ENCODE assay signal across 9 cellular contexts in the genomic region with DNA sequence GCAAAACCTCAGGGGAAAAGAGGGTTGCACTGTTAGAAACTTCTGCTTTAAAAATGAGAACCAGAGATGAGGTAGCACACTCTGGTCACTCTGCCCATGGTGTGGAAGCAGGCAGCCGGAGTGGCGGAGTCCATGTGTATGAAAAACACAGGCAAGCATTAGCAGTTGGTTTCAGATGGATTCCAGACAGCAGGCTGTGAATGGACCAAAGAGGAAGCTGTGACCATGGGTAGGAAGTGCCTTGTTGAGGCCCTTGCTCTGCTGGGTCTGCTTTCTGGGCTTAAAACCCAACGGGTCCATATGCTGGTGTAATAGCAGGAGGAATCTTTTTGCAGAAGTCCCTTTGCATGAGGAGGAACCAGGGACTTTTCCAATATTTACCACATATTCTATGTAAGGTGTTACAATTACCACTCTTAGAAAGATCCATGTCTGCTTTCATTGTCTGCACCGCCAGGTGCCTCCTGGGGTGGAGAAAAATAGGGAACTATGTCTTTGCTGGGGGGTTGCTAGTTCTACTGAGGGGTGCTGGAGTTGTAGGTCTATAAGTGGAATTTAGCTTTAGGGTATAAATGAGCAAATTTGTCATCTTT.
DNase-seq lines count a peak whose midpoint lies in the region; ATAC-seq and TF ChIP-seq lines count a peak whose summit lies in the region.
"Had no signal": no experiment of that assay in that cellular context is flagged by ENCODE, and none has a peak within 500 bp of the region (broad histone marks: within the 10 kb centered on the region; RNA-seq: fewer than 3 reads in every experiment).

No MANE protein-coding gene starts in this region.

- peaks cover 0 to 44% (median 5%) of the 10 kb centered on the region in 4 donors for H3K4me1 ChIP-seq in stomach

- no peaks in the 10 kb centered on the region for H3K9me3 ChIP-seq in stomach

- no peaks in the 10 kb centered on the region for H3K27me3 ChIP-seq in HL-60 (ENCODE audit: insufficient read depth, poor library complexity, severe bottlenecking)
- H3K27me3 ChIP-seq in stomach, result no peaks in the 10 kb centered on the region

- DNase-seq in activated CD4-positive, alpha-beta T cell treated with anti-CD3 and anti-CD28 coated beads, Interleukin-2, amount 10 ng/mL, durations not matched to agents 7 days and 5 days, result no peak
- no peak for DNase-seq in activated CD4-positive, alpha-beta T cell treated with anti-CD3 and anti-CD28 coated beads, Interleukin-2, amount 50 U/mL, for 4 hours
- DNase-seq in HL-60 (ENCODE audit: low read depth in 1 of 2, low spot score in 1 of 2) (peak in 1 of 2 experiments; percentile 79), stomach (no peak), DMS 273 treated with DMSO at 0.1 percent for 48 hours (lab: John Stamatoyannopoulos, UW) (no peak), D341Med (ENCODE audit: low spot score) (no peak)
- DNase-seq in effector memory CD8-positive, alpha-beta T cell, result no peak

- H3K27ac Mint-ChIP-seq in activated CD4-positive, alpha-beta T cell treated with anti-CD3 and anti-CD28 coated beads, Interleukin-2, amount 10 ng/mL, durations not matched to agents 7 days and 5 days, result peak overlapping the region; percentile 94
- peak overlapping the region; percentile 49 to 89 for H3K27ac Mint-ChIP-seq in effector memory CD8-positive, alpha-beta T cell

- H3K27ac ChIP-seq in HL-60 (replicated peaks), result peak overlapping the region; percentile 77
- H3K27ac ChIP-seq in stomach, result peak overlapping the region in 3 of 5 donors; percentile 1 to 65 (median 39)

- H3K9me3 Mint-ChIP-seq in activated CD4-positive, alpha-beta T cell treated with anti-CD3 and anti-CD28 coated beads, Interleukin-2, amount 10 ng/mL, durations not matched to agents 7 days and 5 days, result no peaks in the 10 kb centered on the region
- H3K9me3 Mint-ChIP-seq in effector memory CD8-positive, alpha-beta T cell, result no peaks in the 10 kb centered on the region

- H3K36me3 Mint-ChIP-seq in activated CD4-positive, alpha-beta T cell treated with anti-CD3 and anti-CD28 coated beads, Interleukin-2, amount 10 ng/mL, durations not matched to agents 7 days and 5 days (ENCODE audit: low read depth), result peaks cover 38% of the 10 kb centered on the region
- no peaks in the 10 kb centered on the region for H3K36me3 Mint-ChIP-seq in effector memory CD8-positive, alpha-beta T cell (ENCODE audit: insufficient read depth)
- H3K36me3 Mint-ChIP-seq: brain had no signal

- TF ChIP-seq CTCF in HL-60 (IDR thresholded peaks at IDR 0.05; ENCODE audit: insufficient read depth, low read length), result no peak
- no peak for TF ChIP-seq CTCF in stomach (IDR thresholded peaks at IDR 0.05)

- peaks cover 84% of the 10 kb centered on the region for H3K4me1 Mint-ChIP-seq in activated CD4-positive, alpha-beta T cell treated with anti-CD3 and anti-CD28 coated beads, Interleukin-2, amount 10 ng/mL, durations not matched to agents 7 days and 5 days
- H3K4me1 Mint-ChIP-seq in effector memory CD8-positive, alpha-beta T cell (ENCODE audit: low read depth in 2 of 2), result peaks cover 25 to 31% of the 10 kb centered on the region in 2 donors

- WGBS in stomach, 5 donors, result 80 to 90% (median 86%) methylated on average over 4 of the region's 4 CpGs

- POLR2A ChIA-PET in activated CD4-positive, alpha-beta T cell treated with anti-CD3 and anti-CD28 coated beads, Interleukin-2, amount 10 ng/mL, durations not matched to agents 7 days and 5 days (lab: Charles Lee), result no interaction called here

- CTCF ChIA-PET in activated CD4-positive, alpha-beta T cell treated with anti-CD3 and anti-CD28 coated beads, Interleukin-2, amount 10 ng/mL, durations not matched to agents 7 days and 5 days (lab: Charles Lee), result interaction anchor here (0.6 kb wide), 1 partner anchor 391 kb away, joined by 3 read pairs; no protein-coding TSS in a partner anchor

- ATAC-seq in effector memory CD8-positive, alpha-beta T cell (replicated peaks), result peak; percentile 22
- ATAC-seq in HG03520 (IDR thresholded peaks at IDR 0.05; ENCODE audit: unreplicated experiment), result no peak

- no peak for TF ChIP-seq POLR2A in stomach (IDR thresholded peaks at IDR 0.05)

- intact Hi-C loops in stomach (cut with DNase I; ENCODE audit: low total_unique reads), result no loop called here

- H3K4me3 ChIP-seq in HL-60 (replicated peaks; ENCODE audit: insufficient read depth, low read length) (no peak overlapping the region), stomach (no peak overlapping the region)

- no peak overlapping the region for H3K4me3 Mint-ChIP-seq in activated CD4-positive, alpha-beta T cell treated with anti-CD3 and anti-CD28 coated beads, Interleukin-2, amount 10 ng/mL, durations not matched to agents 7 days and 5 days
- H3K4me3 Mint-ChIP-seq in effector memory CD8-positive, alpha-beta T cell, result peak overlapping the region in 1 of 2 donors; percentile 27
- H3K4me3 Mint-ChIP-seq: brain had no signal

- H3K36me3 ChIP-seq in stomach, result no peaks in the 10 kb centered on the region

- no peak for TF ChIP-seq EP300 in stomach (IDR thresholded peaks at IDR 0.05)

- no peaks in the 10 kb centered on the region for H3K27me3 Mint-ChIP-seq in activated CD4-positive, alpha-beta T cell treated with anti-CD3 and anti-CD28 coated beads, Interleukin-2, amount 10 ng/mL, durations not matched to agents 7 days and 5 days
- no peaks in the 10 kb centered on the region for H3K27me3 Mint-ChIP-seq in effector memory CD8-positive, alpha-beta T cell
